ENCODE assay signal across 1 cellular context in genomic region chr1:205121660-205122488, GRCh38.
TF ChIP-seq lines count a peak whose summit lies in the region.

A gene with protein sequence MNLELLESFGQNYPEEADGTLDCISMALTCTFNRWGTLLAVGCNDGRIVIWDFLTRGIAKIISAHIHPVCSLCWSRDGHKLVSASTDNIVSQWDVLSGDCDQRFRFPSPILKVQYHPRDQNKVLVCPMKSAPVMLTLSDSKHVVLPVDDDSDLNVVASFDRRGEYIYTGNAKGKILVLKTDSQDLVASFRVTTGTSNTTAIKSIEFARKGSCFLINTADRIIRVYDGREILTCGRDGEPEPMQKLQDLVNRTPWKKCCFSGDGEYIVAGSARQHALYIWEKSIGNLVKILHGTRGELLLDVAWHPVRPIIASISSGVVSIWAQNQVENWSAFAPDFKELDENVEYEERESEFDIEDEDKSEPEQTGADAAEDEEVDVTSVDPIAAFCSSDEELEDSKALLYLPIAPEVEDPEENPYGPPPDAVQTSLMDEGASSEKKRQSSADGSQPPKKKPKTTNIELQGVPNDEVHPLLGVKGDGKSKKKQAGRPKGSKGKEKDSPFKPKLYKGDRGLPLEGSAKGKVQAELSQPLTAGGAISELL (minus strand): TSS chr1:205121978. CDS start chr1:205121873, 105 bp downstream.

TF ChIP-seq in HepG2, 621 proteins besides CTCF, POLR2A, EP300 and RAD21 (continued from another document and continues in another):
- TF ChIP-seq TFDP1 (CRISPR knock-in tag; IDR thresholded peaks at IDR 0.05; ENCODE audit: borderline replicate concordance) (peak; percentile 58), HNRNPLL (IDR thresholded peaks at IDR 0.05; ENCODE audit: low read depth, low read length, poor library complexity, severe bottlenecking) (peak; percentile 98), KLF11 (CRISPR knock-in tag; IDR thresholded peaks at IDR 0.05) (0 out of 2 replicates have a peak, but pooled peaks have one; percentile 44), ZNF513 (CRISPR knock-in tag; conservative IDR thresholded peaks at IDR 0.05) (no peak), ZNF780A (CRISPR knock-in tag; IDR thresholded peaks at IDR 0.05) (0 out of 2 replicates have a peak, but pooled peaks have one; percentile 44), ISL2 (CRISPR knock-in tag; IDR thresholded peaks at IDR 0.05) (peak; percentile 70; the same call in 1 of the 2 replicates), ZNF264 (CRISPR knock-in tag; IDR thresholded peaks at IDR 0.05) (no peak), ZNF329 (CRISPR knock-in tag; IDR thresholded peaks at IDR 0.05; ENCODE audit: low read depth) (no peak), ZNF44 (CRISPR knock-in tag; IDR thresholded peaks at IDR 0.05) (peak; percentile 72), ZNF101 (CRISPR knock-in tag; IDR thresholded peaks at IDR 0.05; ENCODE audit: borderline replicate concordance, low read depth) (no peak), ZNF232 (CRISPR knock-in tag; IDR thresholded peaks at IDR 0.05; ENCODE audit: borderline replicate concordance) (no peak), RNF2 (conservative IDR thresholded peaks at IDR 0.05; ENCODE audit: low read depth) (peak; percentile 83; the same call in 1 of the 2 replicates), MAF1 (CRISPR knock-in tag; IDR thresholded peaks at IDR 0.05; ENCODE audit: borderline replicate concordance) (no peak), ZSCAN30 (CRISPR knock-in tag; IDR thresholded peaks at IDR 0.05) (no peak), ZNF766 (CRISPR knock-in tag; IDR thresholded peaks at IDR 0.05; ENCODE audit: borderline replicate concordance) (no peak; the same call in 1 of the 2 replicates), ZNF704 (CRISPR knock-in tag; IDR thresholded peaks at IDR 0.05; ENCODE audit: borderline replicate concordance) (no peak), ZNF792 (CRISPR knock-in tag; IDR thresholded peaks at IDR 0.05) (peak; percentile 95), CHD4 (IDR thresholded peaks at IDR 0.05; ENCODE audit: borderline replicate concordance, low read length) (no peak), ZSCAN9 (CRISPR knock-in tag; IDR thresholded peaks at IDR 0.05; ENCODE audit: borderline replicate concordance) (peak; percentile 68), ZNF749 (CRISPR knock-in tag; IDR thresholded peaks at IDR 0.05; ENCODE audit: borderline replicate concordance) (peak; percentile 77; the same call in 1 of the 2 replicates), CEBPB (IDR thresholded peaks at IDR 0.05; ENCODE audit: borderline replicate concordance, low read depth, low read length) (no peak), ZNF567 (CRISPR knock-in tag; IDR thresholded peaks at IDR 0.05; ENCODE audit: borderline replicate concordance) (no peak), LBX2 (CRISPR knock-in tag; IDR thresholded peaks at IDR 0.05; ENCODE audit: borderline replicate concordance) (no peak), KDM3A (CRISPR knock-in tag; IDR thresholded peaks at IDR 0.05; ENCODE audit: low read depth) (peak; percentile 59; the same call in 1 of the 2 replicates), ELF1 (CRISPR knock-in tag; IDR thresholded peaks at IDR 0.05) (peak; percentile 93), KLF15 (CRISPR knock-in tag; IDR thresholded peaks at IDR 0.05; ENCODE audit: borderline replicate concordance) (no peak), MTERF4 (CRISPR knock-in tag; IDR thresholded peaks at IDR 0.05) (no peak), U2AF2 (IDR thresholded peaks at IDR 0.05; ENCODE audit: low read depth, low read length) (no peak), KDM5B (CRISPR knock-in tag; IDR thresholded peaks at IDR 0.05; ENCODE audit: borderline replicate concordance) (peak; percentile 61; the same call in 1 of the 2 replicates), ZNF572 (CRISPR knock-in tag; IDR thresholded peaks at IDR 0.05) (no peak), PAF1 (CRISPR knock-in tag; IDR thresholded peaks at IDR 0.05) (no peak), KMT2A (CRISPR knock-in tag; IDR thresholded peaks at IDR 0.05) (peak; percentile 97), NFE2L2 (IDR thresholded peaks at IDR 0.05; ENCODE audit: low read length) (peak; percentile 12; the same call in 1 of the 2 replicates), REXO4 (CRISPR knock-in tag; IDR thresholded peaks at IDR 0.05; ENCODE audit: borderline replicate concordance) (no peak), ZFYVE20 (CRISPR knock-in tag; IDR thresholded peaks at IDR 0.05; ENCODE audit: borderline replicate concordance, low read depth) (no peak), FOXA1 (IDR thresholded peaks at IDR 0.05) (no peak), FOXA1 (CRISPR knock-in tag; IDR thresholded peaks at IDR 0.05) (peak; percentile 64), NR2F2 (IDR thresholded peaks at IDR 0.05; ENCODE audit: borderline replicate concordance, low read depth) (peak; percentile 80; the same call in 1 of the 2 replicates)
- TF ChIP-seq, protein P1, sequence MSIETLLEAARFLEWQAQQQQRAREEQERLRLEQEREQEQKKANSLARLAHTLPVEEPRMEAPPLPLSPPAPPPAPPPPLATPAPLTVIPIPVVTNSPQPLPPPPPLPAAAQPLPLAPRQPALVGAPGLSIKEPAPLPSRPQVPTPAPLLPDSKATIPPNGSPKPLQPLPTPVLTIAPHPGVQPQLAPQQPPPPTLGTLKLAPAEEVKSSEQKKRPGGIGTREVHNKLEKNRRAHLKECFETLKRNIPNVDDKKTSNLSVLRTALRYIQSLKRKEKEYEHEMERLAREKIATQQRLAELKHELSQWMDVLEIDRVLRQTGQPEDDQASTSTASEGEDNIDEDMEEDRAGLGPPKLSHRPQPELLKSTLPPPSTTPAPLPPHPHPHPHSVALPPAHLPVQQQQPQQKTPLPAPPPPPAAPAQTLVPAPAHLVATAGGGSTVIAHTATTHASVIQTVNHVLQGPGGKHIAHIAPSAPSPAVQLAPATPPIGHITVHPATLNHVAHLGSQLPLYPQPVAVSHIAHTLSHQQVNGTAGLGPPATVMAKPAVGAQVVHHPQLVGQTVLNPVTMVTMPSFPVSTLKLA (IDR thresholded peaks at IDR 0.05): peak; percentile 31; the same call in 1 of the 2 replicates
- TF ChIP-seq, protein P2, sequence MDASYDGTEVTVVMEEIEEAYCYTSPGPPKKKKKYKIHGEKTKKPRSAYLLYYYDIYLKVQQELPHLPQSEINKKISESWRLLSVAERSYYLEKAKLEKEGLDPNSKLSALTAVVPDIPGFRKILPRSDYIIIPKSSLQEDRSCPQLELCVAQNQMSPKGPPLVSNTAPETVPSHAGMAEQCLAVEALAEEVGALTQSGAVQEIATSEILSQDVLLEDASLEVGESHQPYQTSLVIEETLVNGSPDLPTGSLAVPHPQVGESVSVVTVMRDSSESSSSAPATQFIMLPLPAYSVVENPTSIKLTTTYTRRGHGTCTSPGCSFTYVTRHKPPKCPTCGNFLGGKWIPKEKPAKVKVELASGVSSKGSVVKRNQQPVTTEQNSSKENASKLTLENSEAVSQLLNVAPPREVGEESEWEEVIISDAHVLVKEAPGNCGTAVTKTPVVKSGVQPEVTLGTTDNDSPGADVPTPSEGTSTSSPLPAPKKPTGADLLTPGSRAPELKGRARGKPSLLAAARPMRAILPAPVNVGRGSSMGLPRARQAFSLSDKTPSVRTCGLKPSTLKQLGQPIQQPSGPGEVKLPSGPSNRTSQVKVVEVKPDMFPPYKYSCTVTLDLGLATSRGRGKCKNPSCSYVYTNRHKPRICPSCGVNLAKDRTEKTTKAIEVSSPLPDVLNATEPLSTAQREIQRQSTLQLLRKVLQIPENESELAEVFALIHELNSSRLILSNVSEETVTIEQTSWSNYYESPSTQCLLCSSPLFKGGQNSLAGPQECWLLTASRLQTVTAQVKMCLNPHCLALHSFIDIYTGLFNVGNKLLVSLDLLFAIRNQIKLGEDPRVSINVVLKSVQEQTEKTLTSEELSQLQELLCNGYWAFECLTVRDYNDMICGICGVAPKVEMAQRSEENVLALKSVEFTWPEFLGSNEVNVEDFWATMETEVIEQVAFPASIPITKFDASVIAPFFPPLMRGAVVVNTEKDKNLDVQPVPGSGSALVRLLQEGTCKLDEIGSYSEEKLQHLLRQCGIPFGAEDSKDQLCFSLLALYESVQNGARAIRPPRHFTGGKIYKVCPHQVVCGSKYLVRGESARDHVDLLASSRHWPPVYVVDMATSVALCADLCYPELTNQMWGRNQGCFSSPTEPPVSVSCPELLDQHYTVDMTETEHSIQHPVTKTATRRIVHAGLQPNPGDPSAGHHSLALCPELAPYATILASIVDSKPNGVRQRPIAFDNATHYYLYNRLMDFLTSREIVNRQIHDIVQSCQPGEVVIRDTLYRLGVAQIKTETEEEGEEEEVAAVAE (CRISPR knock-in tag; IDR thresholded peaks at IDR 0.05; ENCODE audit: borderline replicate concordance): peak; percentile 81
- TF ChIP-seq, protein P3, sequence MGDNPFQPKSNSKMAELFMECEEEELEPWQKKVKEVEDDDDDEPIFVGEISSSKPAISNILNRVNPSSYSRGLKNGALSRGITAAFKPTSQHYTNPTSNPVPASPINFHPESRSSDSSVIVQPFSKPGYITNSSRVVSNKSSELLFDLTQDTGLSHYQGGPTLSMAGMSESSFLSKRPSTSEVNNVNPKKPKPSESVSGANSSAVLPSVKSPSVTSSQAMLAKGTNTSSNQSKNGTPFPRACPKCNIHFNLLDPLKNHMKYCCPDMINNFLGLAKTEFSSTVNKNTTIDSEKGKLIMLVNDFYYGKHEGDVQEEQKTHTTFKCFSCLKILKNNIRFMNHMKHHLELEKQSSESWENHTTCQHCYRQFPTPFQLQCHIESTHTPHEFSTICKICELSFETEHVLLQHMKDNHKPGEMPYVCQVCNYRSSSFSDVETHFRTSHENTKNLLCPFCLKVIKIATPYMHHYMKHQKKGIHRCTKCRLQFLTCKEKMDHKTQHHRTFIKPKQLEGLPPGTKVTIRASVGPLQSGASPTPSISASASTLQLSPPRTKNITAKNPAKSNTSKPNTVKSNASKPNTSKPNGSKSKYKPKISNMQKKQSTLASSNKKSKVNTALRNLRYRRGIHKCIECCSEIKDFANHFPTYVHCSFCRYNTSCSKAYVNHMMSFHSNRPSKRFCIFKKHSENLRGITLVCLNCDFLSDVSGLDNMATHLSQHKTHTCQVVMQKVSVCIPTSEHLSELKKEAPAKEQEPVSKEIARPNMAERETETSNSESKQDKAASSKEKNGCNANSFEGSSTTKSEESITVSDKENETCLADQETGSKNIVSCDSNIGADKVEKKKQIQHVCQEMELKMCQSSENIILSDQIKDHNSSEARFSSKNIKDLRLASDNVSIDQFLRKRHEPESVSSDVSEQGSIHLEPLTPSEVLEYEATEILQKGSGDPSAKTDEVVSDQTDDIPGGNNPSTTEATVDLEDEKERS (CRISPR knock-in tag; IDR thresholded peaks at IDR 0.05): peak; percentile 54; the same call in 1 of the 2 replicates
- TF ChIP-seq, protein P4, sequence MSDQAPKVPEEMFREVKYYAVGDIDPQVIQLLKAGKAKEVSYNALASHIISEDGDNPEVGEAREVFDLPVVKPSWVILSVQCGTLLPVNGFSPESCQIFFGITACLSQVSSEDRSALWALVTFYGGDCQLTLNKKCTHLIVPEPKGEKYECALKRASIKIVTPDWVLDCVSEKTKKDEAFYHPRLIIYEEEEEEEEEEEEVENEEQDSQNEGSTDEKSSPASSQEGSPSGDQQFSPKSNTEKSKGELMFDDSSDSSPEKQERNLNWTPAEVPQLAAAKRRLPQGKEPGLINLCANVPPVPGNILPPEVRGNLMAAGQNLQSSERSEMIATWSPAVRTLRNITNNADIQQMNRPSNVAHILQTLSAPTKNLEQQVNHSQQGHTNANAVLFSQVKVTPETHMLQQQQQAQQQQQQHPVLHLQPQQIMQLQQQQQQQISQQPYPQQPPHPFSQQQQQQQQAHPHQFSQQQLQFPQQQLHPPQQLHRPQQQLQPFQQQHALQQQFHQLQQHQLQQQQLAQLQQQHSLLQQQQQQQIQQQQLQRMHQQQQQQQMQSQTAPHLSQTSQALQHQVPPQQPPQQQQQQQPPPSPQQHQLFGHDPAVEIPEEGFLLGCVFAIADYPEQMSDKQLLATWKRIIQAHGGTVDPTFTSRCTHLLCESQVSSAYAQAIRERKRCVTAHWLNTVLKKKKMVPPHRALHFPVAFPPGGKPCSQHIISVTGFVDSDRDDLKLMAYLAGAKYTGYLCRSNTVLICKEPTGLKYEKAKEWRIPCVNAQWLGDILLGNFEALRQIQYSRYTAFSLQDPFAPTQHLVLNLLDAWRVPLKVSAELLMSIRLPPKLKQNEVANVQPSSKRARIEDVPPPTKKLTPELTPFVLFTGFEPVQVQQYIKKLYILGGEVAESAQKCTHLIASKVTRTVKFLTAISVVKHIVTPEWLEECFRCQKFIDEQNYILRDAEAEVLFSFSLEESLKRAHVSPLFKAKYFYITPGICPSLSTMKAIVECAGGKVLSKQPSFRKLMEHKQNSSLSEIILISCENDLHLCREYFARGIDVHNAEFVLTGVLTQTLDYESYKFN (CRISPR knock-in tag; conservative IDR thresholded peaks at IDR 0.05): peak; percentile 58; the same call in 1 of the 2 replicates
